ENCODE assay signal across 9 cellular contexts in the genomic region with DNA sequence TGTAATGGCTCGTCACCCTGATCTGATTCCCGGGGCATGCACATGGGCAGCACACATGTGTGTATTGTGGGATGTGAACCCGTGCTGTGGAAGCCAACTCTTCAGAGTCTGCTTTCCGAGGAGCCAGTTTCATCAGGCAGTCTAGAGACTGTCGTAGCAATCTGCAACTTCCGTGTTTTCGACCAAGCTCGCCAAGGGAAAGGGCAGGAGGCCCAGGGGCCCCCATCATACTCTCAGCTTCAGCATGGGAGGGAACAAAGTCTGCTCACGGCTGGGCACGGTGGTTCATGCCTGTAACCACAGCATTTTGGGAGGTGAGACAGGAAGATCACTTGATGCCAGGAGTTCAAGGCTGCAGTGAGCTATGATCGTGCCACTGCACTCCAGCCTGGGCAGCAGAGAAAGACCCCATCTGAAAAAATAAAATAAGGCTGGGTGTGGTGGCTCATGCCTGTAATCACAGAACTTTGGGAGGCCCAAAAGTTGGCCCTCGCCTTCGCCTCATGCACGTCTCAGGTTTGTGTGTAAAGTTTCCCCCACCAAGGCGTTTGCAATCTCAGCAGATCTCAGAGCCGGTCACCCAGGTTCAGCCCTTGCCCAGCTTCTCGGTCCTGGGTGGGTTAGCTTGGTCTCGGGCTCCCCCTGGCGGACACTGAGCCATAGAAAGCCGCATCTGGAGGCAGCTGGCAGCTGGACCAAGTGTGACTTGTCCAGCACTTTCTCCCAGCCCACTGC. TPM values are rescaled to one million over a fixed set of nuclear protein-coding genes. Genes with fewer than 3 reads are reported as not detected.
DNase-seq lines count a peak whose midpoint lies in the region; ATAC-seq, FAIRE-seq and TF ChIP-seq lines count a peak whose summit lies in the region.
"Had no signal": no experiment of that assay in that cellular context is flagged by ENCODE, and none has a peak within 500 bp of the region (broad histone marks: within the 10 kb centered on the region; RNA-seq: fewer than 3 reads in every experiment).

No MANE protein-coding gene starts in this region.

- H3K9ac ChIP-seq in MM.1S (ENCODE audit: low read length), result no peak overlapping the region

- FAIRE-seq in G401.6 (lab: Jason Lieb, UNC), result peak; percentile 91
- FAIRE-seq: islet of Langerhans had no signal

- H3K9me3 ChIP-seq in MM.1S (replicated peaks; ENCODE audit: insufficient read depth, low read length) (no peaks in the 10 kb centered on the region), upper lobe of left lung (no peaks in the 10 kb centered on the region)

- H3K79me2 ChIP-seq in MM.1S (ENCODE audit: low read length), result no peaks in the 10 kb centered on the region

- H4K20me1 ChIP-seq in MM.1S (ENCODE audit: insufficient read depth, low read length), result no peaks in the 10 kb centered on the region

- H3K4me3 Mint-ChIP-seq in activated naive CD8-positive, alpha-beta T cell treated with anti-CD3 and anti-CD28 coated beads for 36 hours, result no peak overlapping the region

- TF ChIP-seq EP300 in upper lobe of left lung (IDR thresholded peaks at IDR 0.05), result no peak

- 36 to 45% methylated on average over 11 to 20 of the region's 20 CpGs for WGBS in upper lobe of left lung, 2 donors

- peaks cover 6% of the 10 kb centered on the region for H3K27me3 Mint-ChIP-seq in activated naive CD8-positive, alpha-beta T cell treated with anti-CD3 and anti-CD28 coated beads for 36 hours

- ATAC-seq in upper lobe of left lung (ENCODE audit: low FRiP score in 2 of 2) (peak; percentile 92 to 95), GM18520 (IDR thresholded peaks at IDR 0.05; ENCODE audit: unreplicated experiment) (no peak)

- no peaks in the 10 kb centered on the region for H3K9me2 ChIP-seq in MM.1S (replicated peaks; ENCODE audit: insufficient read depth, low read length)

- no peak overlapping the region for H3K27ac ChIP-seq in MM.1S (ENCODE audit: low read length)
- H3K27ac ChIP-seq in upper lobe of left lung, result no peak overlapping the region

- no peak for TF ChIP-seq POLR2A in upper lobe of left lung (IDR thresholded peaks at IDR 0.05)

- H3K27me3 ChIP-seq in MM.1S (replicated peaks; ENCODE audit: insufficient read depth, low read length) (peaks cover 6% of the 10 kb centered on the region; the same call in 1 of the 2 replicates), upper lobe of left lung (no peaks in the 10 kb centered on the region)

- peak; percentile 70 for DNase-seq in MM.1S
- peak; percentile 18 to 59 for DNase-seq in SW 1271 (lab: John Stamatoyannopoulos, UW)
- peak; percentile 74 for DNase-seq in activated naive CD8-positive, alpha-beta T cell treated with anti-CD3 and anti-CD28 coated beads for 36 hours
- DNase-seq in head of caudate nucleus, result peak; percentile 75 to 98 (median 92)
- DNase-seq in pons (ENCODE audit: low spot score), result peak; percentile 79
- peak; percentile 61 to 90 for DNase-seq in upper lobe of left lung

- TF ChIP-seq CTCF in MM.1S (IDR thresholded peaks at IDR 0.05; ENCODE audit: low read length) (peak; percentile 83), upper lobe of left lung (IDR thresholded peaks at IDR 0.05) (peak; percentile 79 to 92 (median 86))

- H3K36me3 ChIP-seq in MM.1S (replicated peaks; ENCODE audit: insufficient read depth, low read length) (no peaks in the 10 kb centered on the region), upper lobe of left lung (no peaks in the 10 kb centered on the region)

- no peak overlapping the region for H3K27ac Mint-ChIP-seq in activated naive CD8-positive, alpha-beta T cell treated with anti-CD3 and anti-CD28 coated beads for 36 hours

- no peak overlapping the region for H3K4me2 ChIP-seq in MM.1S (ENCODE audit: low read depth, low read length)

- H3K4me1 ChIP-seq in MM.1S (ENCODE audit: low read length) (0 out of 2 replicates have a peak, but pooled peaks cover 6% of the 10 kb centered on the region), upper lobe of left lung (peaks cover 0 to 10% (median 8%) of the 10 kb centered on the region in 4 donors)

- intact Hi-C loops in head of caudate nucleus (cut with DNase I), result loop anchor here (2.0 kb wide), 1 partner anchor 202 kb away; no protein-coding TSS in a partner anchor

- H2AFZ ChIP-seq in MM.1S (ENCODE audit: low read length), result no peak overlapping the region

- H3K4me1 Mint-ChIP-seq in activated naive CD8-positive, alpha-beta T cell treated with anti-CD3 and anti-CD28 coated beads for 36 hours, result peaks cover 3% of the 10 kb centered on the region

- H3K36me3 Mint-ChIP-seq in activated naive CD8-positive, alpha-beta T cell treated with anti-CD3 and anti-CD28 coated beads for 36 hours, result no peaks in the 10 kb centered on the region

- H3F3A ChIP-seq in MM.1S (ENCODE audit: insufficient read depth, low read length), result no peaks in the 10 kb centered on the region

- H3K4me3 ChIP-seq in MM.1S (ENCODE audit: low read length), result no peak overlapping the region
- no peak overlapping the region for H3K4me3 ChIP-seq in upper lobe of left lung

- H3K9me3 Mint-ChIP-seq in activated naive CD8-positive, alpha-beta T cell treated with anti-CD3 and anti-CD28 coated beads for 36 hours, result no peaks in the 10 kb centered on the region

RNA-seq across cellular contexts. Expression of a gene that starts 48.5 kb away (rescaled TPM):
- total RNA-seq in activated naive CD8-positive, alpha-beta T cell treated with anti-CD3 and anti-CD28 coated beads for 36 hours, result 10 to 100 TPM; 11.1 to 13.2 TPM
- 10 to 100 TPM in 1 of 6 donors, 1 to 10 TPM in 5; 2.1 to 13.2 (median 4.6) TPM for total RNA-seq in upper lobe of left lung

Comparison
In these comparisons a context has a peak if more than half of its experiments do, and no peak if none do; other contexts are left out.
1. DNase-seq: peak in every context shown above with its lines; median percentile 92 in head of caudate nucleus; 79 in pons; 76 in upper lobe of left lung; 74 in activated naive CD8-positive, alpha-beta T cell treated with anti-CD3 and anti-CD28 coated beads for 36 hours; 70 in MM.1S; 38 in SW 1271.